11 cellular contexts compared by ENCODE assay signal in the genomic region with DNA sequence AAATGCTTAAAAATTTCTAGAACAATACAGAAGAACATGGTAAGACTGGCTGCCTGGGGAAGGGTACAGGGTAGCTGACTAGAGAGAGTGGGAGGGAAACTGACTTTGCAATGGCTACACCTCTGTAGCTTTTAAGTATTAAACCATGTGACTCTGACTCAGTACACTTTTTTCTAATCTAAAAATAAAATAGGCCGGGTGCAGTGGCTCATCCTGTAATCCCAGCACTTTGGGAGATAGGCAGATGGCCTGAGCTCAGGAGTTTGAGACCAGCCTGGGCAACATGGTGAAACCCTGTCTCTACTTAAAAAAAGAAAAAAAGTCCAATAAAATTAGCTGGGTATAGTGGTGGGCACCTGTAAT. TPM values are rescaled to one million over a fixed set of nuclear protein-coding genes. Genes with fewer than 3 reads are reported as not detected.
DNase-seq lines count a peak whose midpoint lies in the region; ATAC-seq, FAIRE-seq and TF ChIP-seq lines count a peak whose summit lies in the region.
"Had no signal": no experiment of that assay in that cellular context is flagged by ENCODE, and none has a peak within 500 bp of the region (broad histone marks: within the 10 kb centered on the region; RNA-seq: fewer than 3 reads in every experiment).

No MANE protein-coding gene starts in this region.

- H4K20me1 ChIP-seq in OCI-LY7 (ENCODE audit: insufficient read depth, low read length) = no peaks in the 10 kb centered on the region

- CTCF ChIA-PET in OCI-LY7 (lab: Charles Lee; ENCODE audit: unreplicated experiment) = interaction anchor here (0.6 kb wide), 1 partner anchor 360 kb away, joined by 3 read pairs; no protein-coding TSS in a partner anchor

- no peaks in the 10 kb centered on the region for H3K9me2 ChIP-seq in OCI-LY7 (ENCODE audit: insufficient read depth, low read length)

- H3K4me1 ChIP-seq in heart left ventricle = peaks cover 0 to 27% (median 18%) of the 10 kb centered on the region in 12 donors
- peaks cover 29% of the 10 kb centered on the region for H3K4me1 ChIP-seq in left ventricle myocardium inferior
- peaks cover 8 to 12% of the 10 kb centered on the region in 2 donors for H3K4me1 ChIP-seq in left lung
- H3K4me1 ChIP-seq in aorta (ENCODE audit: control insufficient read depth in 1 of 2, insufficient read depth in 2 of 2, low read length in 2 of 2) = peaks cover 0 to 3% of the 10 kb centered on the region in 2 donors
- no peaks in the 10 kb centered on the region for H3K4me1 ChIP-seq in OCI-LY7 (ENCODE audit: insufficient read depth, low read length, poor library complexity, severe bottlenecking)

- TF ChIP-seq POLR2A in heart left ventricle (IDR thresholded peaks at IDR 0.05) = no peak

- ATAC-seq in heart left ventricle (peak in 3 of 4 donors; percentile 41 to 65 (median 60)), left lung (peak; percentile 43), aorta (ENCODE audit: low FRiP score) (peak; percentile 42)

- no peak overlapping the region for H2AFZ ChIP-seq in OCI-LY7 (ENCODE audit: low read length)

- H3K27ac ChIP-seq in heart left ventricle (peak overlapping the region in 4 of 12 donors; percentile 24 to 60 (median 54)), left ventricle myocardium inferior (replicated peaks) (no peak overlapping the region), left lung (peak overlapping the region in 1 of 2 donors; percentile 62), aorta (ENCODE audit: low read depth in 1 of 2, low read length in 2 of 2) (peak overlapping the region in 1 of 2 donors; percentile 71), OCI-LY7 (ENCODE audit: low read depth, low read length, poor library complexity, severe bottlenecking) (no peak overlapping the region)

- POLR2A ChIA-PET in OCI-LY7 (lab: Charles Lee) = no interaction called here

- no peak overlapping the region for H3K4me2 ChIP-seq in OCI-LY7 (ENCODE audit: low read length)

- H3K79me2 ChIP-seq in OCI-LY7 (ENCODE audit: insufficient read depth, low read depth, low read length) = no peaks in the 10 kb centered on the region

- H3K4me3 ChIP-seq in heart left ventricle (no peak overlapping the region), left ventricle myocardium inferior (no peak overlapping the region), bronchial epithelial cell (ENCODE audit: low read depth, low read length) (no peak overlapping the region), left lung (no peak overlapping the region), aorta (ENCODE audit: low read length in 2 of 2) (no peak overlapping the region), OCI-LY7 (ENCODE audit: low read depth, low read length, poor library complexity, severe bottlenecking) (no peak overlapping the region)
- H3K4me3 ChIP-seq: GM12878 had no signal

- FAIRE-seq in bronchial epithelial cell (lab: Jason Lieb, UNC) = no peak
- FAIRE-seq: frontal cortex, GM12878 had no signal

- BruUV-seq in OCI-LY7 (replicated peaks; lab: Mats Ljungman, UMichigan) = no TSS peak

- H3K36me3 ChIP-seq in heart left ventricle (no peaks in the 10 kb centered on the region), left ventricle myocardium inferior (no peaks in the 10 kb centered on the region), bronchial epithelial cell (ENCODE audit: control insufficient read depth, insufficient read depth, low read length) (no peaks in the 10 kb centered on the region), left lung (no peaks in the 10 kb centered on the region), aorta (ENCODE audit: control insufficient read depth in 1 of 2, insufficient read depth in 2 of 2, low read length in 1 of 2) (no peaks in the 10 kb centered on the region), OCI-LY7 (ENCODE audit: insufficient read depth, low read length) (no peaks in the 10 kb centered on the region)

- intact Hi-C loops in heart left ventricle (cut with DNase I) = no loop called here
- intact Hi-C loops in left ventricle myocardium inferior (cut with micrococcal nuclease) = no loop called here
- intact Hi-C loops in left lung (cut with DNase I) = no loop called here
- intact Hi-C loops in aorta (cut with DNase I) = no loop called here
- intact Hi-C loops in OCI-LY7 (cut with micrococcal nuclease; ENCODE audit: unreplicated experiment) = no loop called here

- WGBS in heart left ventricle, 4 donors = 7 to 18% (median 12%) methylated on average over 1 of the region's 1 CpG
- 0 to 2% methylated on average over 1 of the region's 1 CpG for WGBS in aorta, 2 donors

- no peak for DNase-seq in heart left ventricle
- DNase-seq in left ventricle myocardium inferior = no peak
- peak; percentile 82 for DNase-seq in bronchial epithelial cell (ENCODE audit: low read depth)
- no peak for DNase-seq in left lung
- no peak for DNase-seq in aorta
- no peak for DNase-seq in NCI-H774 (lab: John Stamatoyannopoulos, UW)
- DNase-seq in T-helper 1 cell = no peak
- no peak for DNase-seq in OCI-LY7 (ENCODE audit: low spot score)
- DNase-seq: NCI-H1436 treated with DMSO at 0.1 percent for 48 hours had no signal

- TF ChIP-seq CTCF in heart left ventricle (IDR thresholded peaks at IDR 0.05) (no peak), left ventricle myocardium inferior (IDR thresholded peaks at IDR 0.05; ENCODE audit: borderline replicate concordance) (no peak), bronchial epithelial cell (IDR thresholded peaks at IDR 0.05; ENCODE audit: insufficient read depth, low read length, severe bottlenecking) (no peak), left lung (IDR thresholded peaks at IDR 0.05) (no peak), OCI-LY7 (conservative IDR thresholded peaks at IDR 0.05; ENCODE audit: low read length) (no peak)

- H3K27me3 ChIP-seq in heart left ventricle (no peaks in the 10 kb centered on the region), left ventricle myocardium inferior (ENCODE audit: low read depth) (no peaks in the 10 kb centered on the region), bronchial epithelial cell (ENCODE audit: control insufficient read depth, insufficient read depth, low read length) (no peaks in the 10 kb centered on the region), left lung (no peaks in the 10 kb centered on the region), aorta (ENCODE audit: control insufficient read depth in 1 of 2, insufficient read depth in 2 of 2, low read length in 1 of 2) (no peaks in the 10 kb centered on the region)

- H3K9me3 ChIP-seq in heart left ventricle (no peaks in the 10 kb centered on the region), left ventricle myocardium inferior (replicated peaks) (no peaks in the 10 kb centered on the region), left lung (no peaks in the 10 kb centered on the region), aorta (ENCODE audit: control insufficient read depth, low read length) (no peaks in the 10 kb centered on the region), OCI-LY7 (ENCODE audit: low read length) (no peaks in the 10 kb centered on the region)

RNA-seq across cellular contexts. Expression of gene ATP9A, which starts 18.5 kb away (rescaled TPM):
- total RNA-seq in heart left ventricle (10 to 100 TPM; 18.3 to 36.4 (median 28.9) TPM), left ventricle myocardium inferior (25.2 TPM), bronchial epithelial cell (22.7 and 26.3 TPM in 2 replicates), left lung (10 to 100 TPM; 15.3 to 34.2 TPM), aorta (10 to 100 TPM; 49.0 to 59.8 TPM), OCI-LY7 (2022) (0.67 and 0.70 TPM in 2 replicates)
- polyA plus RNA-seq in heart left ventricle (10 to 100 TPM in 1 of 2 donors, 1 to 10 TPM in 1; 4.4 to 10.5 TPM), aorta (10 to 100 TPM; 10.6 to 17.4 TPM)
- 0.82 and 0.85 TPM in 2 replicates for total RNA-seq in OCI-LY7 (2014; rRNA removed; shearing (Covaris generic))

RNA-seq across cellular contexts. Expression of gene SALL4, which starts 52.7 kb away (rescaled TPM):
- total RNA-seq in heart left ventricle = under 1 TPM in 5 of 9 donors, not detected in 4; 0.04 to 0.22 (median 0.07) TPM
- polyA plus RNA-seq in heart left ventricle = under 1 TPM in 1 of 2 donors, not detected in 1; 0.08 TPM
- 0.25 TPM for total RNA-seq in left ventricle myocardium inferior
- 0.13 and 0.26 TPM in 2 replicates for total RNA-seq in bronchial epithelial cell
- total RNA-seq in left lung = under 1 TPM; 0.24 to 0.64 TPM
- under 1 TPM; 0.12 to 0.19 TPM for total RNA-seq in aorta
- under 1 TPM in 1 of 2 donors, not detected in 1; 0.18 TPM for polyA plus RNA-seq in aorta
- 0.06 and 0.18 TPM in 2 replicates for total RNA-seq in OCI-LY7 (2014; rRNA removed; shearing (Covaris generic))
- total RNA-seq in OCI-LY7 (2022) = not detected in 2 replicates

Comparison
In these comparisons a context has a peak if more than half of its experiments do, and no peak if none do; other contexts are left out.
1. RNA of gene ATP9A, which starts 18.5 kb away (total RNA-seq): 49.0 to 59.8 TPM in aorta, 15.3 to 34.2 TPM in left lung, 18.3 to 36.4 TPM in heart left ventricle, 22.7 to 26.3 TPM in bronchial epithelial cell and 25.2 TPM in left ventricle myocardium inferior (single experiment); 0.67 to 0.85 TPM in OCI-LY7; every median in the first group is over 4 times any median in the second.
2. Peak in every context shown above with its lines, with median percentiles within 50 percentile points of each other: ATAC-seq.